ENCODE assay signal across 11 cellular contexts in the genomic region with DNA sequence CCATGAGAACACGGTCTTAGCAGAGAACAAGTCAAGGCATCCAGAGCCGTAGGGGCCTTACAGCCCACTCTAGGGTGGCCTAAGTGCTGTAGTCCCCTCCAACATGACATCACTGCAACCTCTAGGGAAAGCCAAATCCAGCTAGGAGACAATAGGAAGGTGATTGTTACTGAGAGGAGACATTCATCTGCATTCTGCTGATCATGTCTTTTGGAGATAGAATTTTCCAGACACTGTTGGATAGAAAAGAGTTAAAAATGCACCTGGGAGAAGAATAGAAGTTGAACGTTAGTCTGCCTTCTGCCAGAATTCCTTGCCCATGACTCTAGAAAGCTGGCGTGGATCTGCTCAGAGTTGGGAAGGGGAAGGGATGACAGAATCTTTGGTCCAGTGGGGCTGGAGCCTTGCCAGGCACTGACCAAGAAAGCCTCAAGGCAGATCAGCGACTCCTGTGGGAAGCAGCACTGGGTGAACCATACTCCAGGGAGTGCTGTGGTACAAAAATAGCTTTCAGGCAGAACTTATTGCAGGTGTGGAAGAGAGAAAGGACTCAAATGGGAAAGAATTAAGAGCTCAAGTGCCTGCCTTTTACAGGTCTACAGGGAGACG. TPM values are rescaled to one million over a fixed set of nuclear protein-coding genes. Genes with fewer than 3 reads are reported as not detected.
DNase-seq lines count a peak whose midpoint lies in the region; ATAC-seq and TF ChIP-seq lines count a peak whose summit lies in the region.
"Had no signal": no experiment of that assay in that cellular context is flagged by ENCODE, and none has a peak within 500 bp of the region (broad histone marks: within the 10 kb centered on the region; RNA-seq: fewer than 3 reads in every experiment).

No MANE protein-coding gene starts in this region.

- intact Hi-C loops in adrenal gland (cut with DNase I) = no loop called here
- intact Hi-C loops in thyroid gland (cut with DNase I) = no loop called here

- no peaks in the 10 kb centered on the region for H3K36me3 Mint-ChIP-seq in HFFc6 (ENCODE audit: low read depth)
- no peaks in the 10 kb centered on the region for H3K36me3 Mint-ChIP-seq in activated CD8-positive, alpha-beta memory T cell treated with anti-CD3 and anti-CD28 coated beads, Interleukin-2, amount 10 ng/mL, durations not matched to agents 7 days and 5 days
- H3K36me3 Mint-ChIP-seq: IgD-negative memory B cell, natural killer cell had no signal

- H3K4me1 Mint-ChIP-seq in HFFc6 (ENCODE audit: low read depth) = peaks cover 46% of the 10 kb centered on the region
- H3K4me1 Mint-ChIP-seq in activated CD8-positive, alpha-beta memory T cell treated with anti-CD3 and anti-CD28 coated beads, Interleukin-2, amount 10 ng/mL, durations not matched to agents 7 days and 5 days = no peaks in the 10 kb centered on the region
- H3K4me1 Mint-ChIP-seq: natural killer cell had no signal

- no peak for ATAC-seq in activated CD8-positive, alpha-beta memory T cell treated with anti-CD3 and anti-CD28 coated beads, Interleukin-2, amount 10 ng/mL, durations not matched to agents 7 days and 5 days
- ATAC-seq in GM21825 (IDR thresholded peaks at IDR 0.05; ENCODE audit: unreplicated experiment) = no peak
- ATAC-seq: natural killer cell had no signal

- H3K4me1 ChIP-seq in adrenal gland (replicated peaks in 1 of 2) (no peaks in the 10 kb centered on the region), thyroid gland (no peaks in the 10 kb centered on the region)

- CTCF ChIA-PET in activated CD8-positive, alpha-beta memory T cell treated with anti-CD3 and anti-CD28 coated beads, Interleukin-2, amount 10 ng/mL, durations not matched to agents 7 days and 5 days (lab: Charles Lee) = no interaction called here

- no peak for TF ChIP-seq POLR2A in adrenal gland (IDR thresholded peaks at IDR 0.05)
- no peak for TF ChIP-seq POLR2A in thyroid gland (IDR thresholded peaks at IDR 0.05)

- H3K27ac Mint-ChIP-seq in HFFc6 = no peak overlapping the region; the same call in 1 of the 2 replicates
- H3K27ac Mint-ChIP-seq in activated CD8-positive, alpha-beta memory T cell treated with anti-CD3 and anti-CD28 coated beads, Interleukin-2, amount 10 ng/mL, durations not matched to agents 7 days and 5 days = no peak overlapping the region
- H3K27ac Mint-ChIP-seq: natural killer cell had no signal

- H3K27me3 Mint-ChIP-seq in HFFc6 (ENCODE audit: insufficient read depth) = peaks cover 7% of the 10 kb centered on the region
- H3K27me3 Mint-ChIP-seq in activated CD8-positive, alpha-beta memory T cell treated with anti-CD3 and anti-CD28 coated beads, Interleukin-2, amount 10 ng/mL, durations not matched to agents 7 days and 5 days = peaks cover 19% of the 10 kb centered on the region

- WGBS in adrenal gland, 4 donors = 67 to 71% (median 69%) methylated on average over 6 of the region's 6 CpGs
- WGBS in thyroid gland, 2 donors = 50 to 51% methylated on average over 6 of the region's 6 CpGs

- no peaks in the 10 kb centered on the region for H3K9me3 Mint-ChIP-seq in HFFc6
- no peaks in the 10 kb centered on the region for H3K9me3 Mint-ChIP-seq in activated CD8-positive, alpha-beta memory T cell treated with anti-CD3 and anti-CD28 coated beads, Interleukin-2, amount 10 ng/mL, durations not matched to agents 7 days and 5 days (ENCODE audit: low read depth)
- H3K9me3 Mint-ChIP-seq: natural killer cell had no signal

- TF ChIP-seq CTCF in HFFc6 (IDR thresholded peaks at IDR 0.05) (peak; percentile 65), adrenal gland (IDR thresholded peaks at IDR 0.05) (no peak), thyroid gland (IDR thresholded peaks at IDR 0.05) (no peak)

- H3K27ac ChIP-seq in adrenal gland = no peak overlapping the region
- no peak overlapping the region for H3K27ac ChIP-seq in thyroid gland

- no peak overlapping the region for H3K4me3 Mint-ChIP-seq in HFFc6
- H3K4me3 Mint-ChIP-seq in activated CD8-positive, alpha-beta memory T cell treated with anti-CD3 and anti-CD28 coated beads, Interleukin-2, amount 10 ng/mL, durations not matched to agents 7 days and 5 days = no peak overlapping the region
- H3K4me3 Mint-ChIP-seq: natural killer cell had no signal

- peak; percentile 94 for DNase-seq in HFFc6
- peak in 5 of 7 donors; percentile 16 to 60 (median 32) for DNase-seq in adrenal gland
- DNase-seq in glomerular visceral epithelial cell (ENCODE audit: extremely low spot score) = peak; percentile 91
- peak; percentile 43 to 54 for DNase-seq in thyroid gland
- DNase-seq in activated CD8-positive, alpha-beta memory T cell treated with anti-CD3 and anti-CD28 coated beads, Interleukin-2, amount 10 ng/mL, durations not matched to agents 7 days and 5 days = no peak
- DNase-seq in SHP77 (lab: John Stamatoyannopoulos, UW) = no peak
- DNase-seq: natural killer cell; stimulated activated CD4-positive, alpha-beta T cell treated with anti-CD3 and anti-CD28 coated beads, Interleukin-4, amount 100 ng/mL, for 1 hour had no signal

- H3K27me3 ChIP-seq in adrenal gland (no peaks in the 10 kb centered on the region), thyroid gland (no peaks in the 10 kb centered on the region)

- H3K36me3 ChIP-seq in adrenal gland (replicated peaks in 1 of 2) (no peaks in the 10 kb centered on the region), thyroid gland (no peaks in the 10 kb centered on the region)

- H3K4me3 ChIP-seq in adrenal gland = no peak overlapping the region
- H3K4me3 ChIP-seq in thyroid gland (replicated peaks in 1 of 3) = no peak overlapping the region

- no peaks in the 10 kb centered on the region for H3K9me3 ChIP-seq in adrenal gland (replicated peaks in 1 of 3)
- H3K9me3 ChIP-seq in thyroid gland = no peaks in the 10 kb centered on the region

RNA-seq across cellular contexts. Expression of a gene that starts 44.8 kb away (rescaled TPM):
- total RNA-seq in HFFc6 (2021; fragmentation: NEBNext Ultra II Directional; extraction: Animal tissue kit (Norgen Biotek cat#: 25700)) = 10 to 100 TPM; 78.9 to 97.5 (median 86.8) TPM
- total RNA-seq in adrenal gland (100 to 1,000 TPM in 1 of 8 donors, 10 to 100 TPM in 7; 62.2 to 110 (median 71.1) TPM), thyroid gland (100 to 1,000 TPM; 151 to 174 (median 163) TPM)
- 10 to 100 TPM; 45.9 to 70.2 (median 52.0) TPM for polyA plus RNA-seq in adrenal gland
- total RNA-seq in activated CD8-positive, alpha-beta memory T cell treated with anti-CD3 and anti-CD28 coated beads, Interleukin-2, amount 10 ng/mL, durations not matched to agents 7 days and 5 days = 10 to 100 TPM; 92.4 to 96.8 TPM

RNA-seq across cellular contexts. Expression of a gene that starts 50.4 kb away (rescaled TPM):
- under 1 TPM in 3 of 6 experiments, not detected in 3; 0.32 to 0.40 (median 0.36) TPM for total RNA-seq in HFFc6 (2021; fragmentation: NEBNext Ultra II Directional; extraction: Animal tissue kit (Norgen Biotek cat#: 25700))
- total RNA-seq in adrenal gland (1 to 10 TPM in 1 of 8 donors, not detected in 7; 1.3 TPM), thyroid gland (not detected)
- 1 to 10 TPM in 1 of 3 donors, under 1 TPM in 1, not detected in 1; 0.72 to 1.5 TPM for polyA plus RNA-seq in adrenal gland
- not detected for total RNA-seq in activated CD8-positive, alpha-beta memory T cell treated with anti-CD3 and anti-CD28 coated beads, Interleukin-2, amount 10 ng/mL, durations not matched to agents 7 days and 5 days
- total RNA-seq: T-helper 1 cell treated with Interleukin-12 subunit alpha and Interleukin-12 subunit beta and Interleukin-4 antibody, amounts not matched to agents 30 ng/mL and 1 ng/mL, for 36 hours had no signal

Comparison
In these comparisons a context has a peak if more than half of its experiments do, and no peak if none do; other contexts are left out.
1. DNase-seq: peak in HFFc6 (single experiment), adrenal gland (5 of 7), glomerular visceral epithelial cell (single experiment) and thyroid gland (2 of 2); none in activated CD8-positive, alpha-beta memory T cell treated with anti-CD3 and anti-CD28 coated beads, Interleukin-2, amount 10 ng/mL, durations not matched to agents 7 days and 5 days (single experiment) and SHP77 (0 of 2).